ENCODE assay signal across 19 cellular contexts in the genomic region with DNA sequence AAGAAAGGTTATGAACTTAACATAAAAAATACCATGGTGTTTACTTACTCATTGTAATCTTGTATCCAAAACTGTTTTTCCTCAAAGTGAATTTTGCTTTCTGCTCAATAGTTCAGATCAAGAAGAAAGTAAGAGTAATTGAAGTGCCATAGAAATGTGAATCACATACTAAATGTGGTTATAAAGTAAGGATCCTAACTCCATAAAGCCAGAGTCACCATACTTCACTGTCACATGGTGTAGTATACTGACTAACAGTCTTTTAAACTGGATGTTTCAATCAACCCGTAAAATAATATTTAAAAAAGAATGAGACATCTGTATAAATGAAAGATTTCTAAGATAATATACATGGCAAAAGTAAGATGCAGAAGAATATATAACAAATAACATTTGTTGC.
DNase-seq lines count a peak whose midpoint lies in the region; ATAC-seq and TF ChIP-seq lines count a peak whose summit lies in the region.
"Had no signal": no experiment of that assay in that cellular context is flagged by ENCODE, and none has a peak within 500 bp of the region (broad histone marks: within the 10 kb centered on the region; RNA-seq: fewer than 3 reads in every experiment).

No MANE protein-coding gene starts in this region.

- no peaks in the 10 kb centered on the region for H3K27me3 ChIP-seq in foreskin keratinocyte
- no peaks in the 10 kb centered on the region for H3K27me3 ChIP-seq in CD8-positive, alpha-beta memory T cell (ENCODE audit: insufficient read depth, low read length, poor library complexity, severe bottlenecking)
- H3K27me3 ChIP-seq: Peyer's patch had no signal

- peak; percentile 36 for ATAC-seq in foreskin keratinocyte
- ATAC-seq: GM23338 had no signal

- no peaks in the 10 kb centered on the region for H3K9me3 ChIP-seq in CD8-positive, alpha-beta memory T cell (ENCODE audit: low read length)
- H3K9me3 ChIP-seq: HAP-1, Peyer's patch had no signal

- H3K36me3 Mint-ChIP-seq in CD8-positive, alpha-beta memory T cell, result no peaks in the 10 kb centered on the region
- H3K36me3 Mint-ChIP-seq: CD14-positive monocyte had no signal

- DNase-seq in ELR (ENCODE audit: low read depth), result peak; percentile 45
- peak; percentile 29 for DNase-seq in M059J (ENCODE audit: low read depth)
- no peak for DNase-seq in foreskin keratinocyte
- DNase-seq in medulla oblongata (ENCODE audit: extremely low spot score), result no peak
- DNase-seq in CD8-positive, alpha-beta memory T cell, result no peak
- no peak for DNase-seq in NCI-H345 (lab: John Stamatoyannopoulos, UW)
- DNase-seq in stimulated activated CD4-positive, alpha-beta T cell treated with anti-CD3 and anti-CD28 coated beads, Interleukin-4, amount 100 ng/mL, for 4 hours, result no peak
- DNase-seq: Calu3, DMS153, KG1, NCI-H1048, NCI-H1694, NCI-H2029 treated with DMSO at 0.1 percent for 48 hours, NCI-H510A, Peyer's patch had no signal

- CTCF ChIA-PET in CD8-positive, alpha-beta memory T cell (lab: Charles Lee), result no interaction called here

- POLR2A ChIA-PET in CD8-positive, alpha-beta memory T cell (lab: Charles Lee), result no interaction called here

- H3K4me3 Mint-ChIP-seq in CD8-positive, alpha-beta memory T cell, result no peak overlapping the region
- H3K4me3 Mint-ChIP-seq: B cell, CD14-positive monocyte, GM23338 had no signal

- no peaks in the 10 kb centered on the region for H3K27me3 Mint-ChIP-seq in CD8-positive, alpha-beta memory T cell
- H3K27me3 Mint-ChIP-seq: B cell had no signal

- H3K4me1 ChIP-seq in foreskin keratinocyte, result peaks cover 51% of the 10 kb centered on the region
- H3K4me1 ChIP-seq in CD8-positive, alpha-beta memory T cell (ENCODE audit: insufficient read depth, low read length), result peaks cover 23% of the 10 kb centered on the region

- TF ChIP-seq CTCF in foreskin keratinocyte (conservative IDR thresholded peaks at IDR 0.05), result no peak

- H3K4me3 ChIP-seq in CD8-positive, alpha-beta memory T cell (ENCODE audit: low read length), result no peak overlapping the region
- H3K4me3 ChIP-seq: GM23338, HAP-1, Peyer's patch had no signal

- H3K27ac Mint-ChIP-seq in CD8-positive, alpha-beta memory T cell, result no peak overlapping the region
- H3K27ac Mint-ChIP-seq: B cell, GM23338 had no signal

- H3K9me3 Mint-ChIP-seq in CD8-positive, alpha-beta memory T cell, result no peaks in the 10 kb centered on the region
- H3K9me3 Mint-ChIP-seq: CD14-positive monocyte, GM23338 had no signal

- no peak overlapping the region for H3K27ac ChIP-seq in foreskin keratinocyte
- no peak overlapping the region for H3K27ac ChIP-seq in CD8-positive, alpha-beta memory T cell (ENCODE audit: low read depth, low read length)
- H3K27ac ChIP-seq: Peyer's patch had no signal

- H3K4me1 Mint-ChIP-seq in CD8-positive, alpha-beta memory T cell, result peaks cover 70 to 93% (median 90%) of the 10 kb centered on the region in 3 donors

- H3K36me3 ChIP-seq in CD8-positive, alpha-beta memory T cell (ENCODE audit: insufficient read depth, low read length), result no peaks in the 10 kb centered on the region
- H3K36me3 ChIP-seq: HAP-1, Peyer's patch had no signal

Comparison
In these comparisons a context has a peak if more than half of its experiments do, and no peak if none do; other contexts are left out.
1. DNase-seq: peak in ELR (single experiment) and M059J (single experiment); none in foreskin keratinocyte (0 of 2), medulla oblongata (single experiment), CD8-positive, alpha-beta memory T cell (0 of 5), NCI-H345 (single experiment) and stimulated activated CD4-positive, alpha-beta T cell treated with anti-CD3 and anti-CD28 coated beads, Interleukin-4, amount 100 ng/mL, for 4 hours (0 of 2).